11 cellular contexts compared by ENCODE assay signal in the genomic region with DNA sequence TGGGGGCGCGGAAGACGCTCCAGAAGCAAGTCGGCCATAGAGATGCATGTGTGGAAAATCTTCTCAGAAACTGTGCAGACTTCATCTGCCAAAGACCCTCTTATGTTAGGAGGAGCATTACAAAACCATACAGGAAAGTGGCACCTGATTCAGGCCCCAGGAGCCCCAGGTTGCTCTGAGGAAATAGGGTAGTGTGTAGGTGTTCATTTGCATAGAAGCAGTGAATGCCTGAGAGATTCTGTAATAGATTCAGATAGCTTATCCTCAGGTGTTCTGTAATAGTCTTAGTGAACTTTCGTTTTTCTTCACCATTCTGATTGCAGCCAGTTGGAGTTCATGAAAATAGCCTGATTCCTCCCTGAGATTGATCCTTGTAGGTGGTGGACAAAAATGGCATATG.
DNase-seq lines count a peak whose midpoint lies in the region; ATAC-seq and TF ChIP-seq lines count a peak whose summit lies in the region.
"Had no signal": no experiment of that assay in that cellular context is flagged by ENCODE, and none has a peak within 500 bp of the region (broad histone marks: within the 10 kb centered on the region; RNA-seq: fewer than 3 reads in every experiment).

No MANE protein-coding gene starts in this region.

- ATAC-seq in GM19395 (IDR thresholded peaks at IDR 0.05; ENCODE audit: unreplicated experiment) = peak; percentile 69
- peak; percentile 87 for ATAC-seq in HG02852 (IDR thresholded peaks at IDR 0.05; ENCODE audit: unreplicated experiment)
- peak; percentile 55 for ATAC-seq in HG03575 (IDR thresholded peaks at IDR 0.05; ENCODE audit: extremely low read depth, insufficient number of reproducible peaks, low FRiP score, unreplicated experiment)

- CTCF ChIA-PET in GM10248 (lab: Yijun Ruan, JAX) = no interaction called here

- peak; percentile 55 for DNase-seq in GM10248 (ENCODE audit: extremely low spot score)
- no peak for DNase-seq in NCI-H524 (lab: John Stamatoyannopoulos, UW)
- no peak for DNase-seq in activated CD8-positive, alpha-beta memory T cell treated with anti-CD3 and anti-CD28 coated beads for 24 hours
- DNase-seq in NCI-H1436 treated with DMSO at 0.1 percent for 48 hours (lab: John Stamatoyannopoulos, UW) = no peak
- no peak for DNase-seq in stimulated activated CD4-positive, alpha-beta T cell treated with anti-CD3 and anti-CD28 coated beads, Interleukin-4, amount 100 ng/mL, for 1 hour
- DNase-seq: nephron progenitor cell; NK-92 treated with Interleukin-12 subunit alpha and Interleukin-12 subunit beta, amount 100 ng/mL, for 24 hours; stimulated activated naive CD4-positive, alpha-beta T cell had no signal

- no peak for TF ChIP-seq CTCF in GM10248 (IDR thresholded peaks at IDR 0.05; ENCODE audit: control extremely low read depth, extremely low read depth, low read depth, missing control alignments)

- POLR2A ChIA-PET in GM10248 (lab: Yijun Ruan, JAX) = interaction anchor here (0.6 kb wide), 1 partner anchor 484 kb away, joined by 3 read pairs; no protein-coding TSS in a partner anchor
